18 cellular contexts compared by ENCODE assay signal in genomic region chr10:97263971-97264370, GRCh38.
"Had no signal": no experiment of that assay in that cellular context is flagged by ENCODE, and none has a peak within 500 bp of the region (broad histone marks: within the 10 kb centered on the region; RNA-seq: fewer than 3 reads in every experiment).

No MANE protein-coding gene starts in this region.

- H3K4me1 ChIP-seq: colonic mucosa, esophagus muscularis mucosa, foreskin keratinocyte, gastroesophageal sphincter, left lung, lower lobe of right lung had no signal

- H3K27ac ChIP-seq: colonic mucosa, esophagus muscularis mucosa, foreskin keratinocyte, gastroesophageal sphincter, heart left ventricle, hepatocyte, left lung, lower lobe of right lung had no signal

- H3K4me3 ChIP-seq: colonic mucosa, esophagus muscularis mucosa, gastroesophageal sphincter, heart left ventricle, hepatocyte, left lung, lower lobe of right lung had no signal

- H3K27me3 ChIP-seq: colonic mucosa, esophagus muscularis mucosa, foreskin keratinocyte, gastroesophageal sphincter, heart left ventricle, hepatocyte, left lung had no signal

- H3K9me3 ChIP-seq: colonic mucosa, esophagus muscularis mucosa, gastroesophageal sphincter, heart left ventricle, left lung, lower lobe of right lung had no signal

- H3K36me3 ChIP-seq: colonic mucosa had no signal

- ATAC-seq: effector memory CD8-positive, alpha-beta T cell; foreskin keratinocyte; gastroesophageal sphincter; heart left ventricle; left cardiac atrium; left lung; left ventricle myocardium superior; lower lobe of right lung; naive thymus-derived CD4-positive, alpha-beta T cell had no signal

- DNase-seq: colonic mucosa; cortex of kidney; effector CD8-positive, alpha-beta T cell; effector memory CD8-positive, alpha-beta T cell; foreskin keratinocyte; heart left ventricle; hypothalamus; immature natural killer cell; left cardiac atrium; left lung; left ventricle myocardium superior; lower lobe of right lung; mesenchymal stem cell; midbrain; naive thymus-derived CD4-positive, alpha-beta T cell had no signal
